In genomic region chr4:168549145-168549544, GRCh38 we compare ENCODE assay signal across 16 cellular contexts.
"Had no signal": no experiment of that assay in that cellular context is flagged by ENCODE, and none has a peak within 500 bp of the region (broad histone marks: within the 10 kb centered on the region; RNA-seq: fewer than 3 reads in every experiment).

No MANE protein-coding gene starts in this region.

- DNase-seq: activated CD4-positive, alpha-beta T cell treated with anti-CD3 and anti-CD28 coated beads for 4 hours; activated CD8-positive, alpha-beta memory T cell treated with anti-CD3 and anti-CD28 coated beads, Interleukin-2, amount 50 U/mL, for 4 hours; activated CD8-positive, alpha-beta T cell treated with anti-CD3 and anti-CD28 coated beads for 36 hours; activated naive CD4-positive, alpha-beta T cell treated with anti-CD3 and anti-CD28 coated beads for 36 hours; adrenal gland; central memory CD4-positive, alpha-beta T cell; cortex of kidney; effector CD8-positive, alpha-beta T cell; left cardiac atrium; mucosa of descending colon; nephron progenitor cell; stimulated activated CD4-positive, alpha-beta T cell treated with anti-CD3 and anti-CD28 coated beads, Interleukin-15, amount 100 ng/mL, for 24 hours; stimulated activated CD4-positive, alpha-beta T cell treated with anti-CD3 and anti-CD28 coated beads, Interleukin-4, amount 100 ng/mL, for 24 hours; testis had no signal

- H3K4me3 ChIP-seq: adrenal gland, lung, mucosa of descending colon, testis had no signal

- H3K4me3 Mint-ChIP-seq: activated CD8-positive, alpha-beta T cell treated with anti-CD3 and anti-CD28 coated beads for 36 hours; activated naive CD4-positive, alpha-beta T cell treated with anti-CD3 and anti-CD28 coated beads for 36 hours; nephron progenitor cell; stimulated activated naive CD8-positive, alpha-beta T cell treated with anti-CD3 and anti-CD28 coated beads, Interleukin-15, Interleukin-2, amounts not matched to agents 100 ng/mL and 50 ng/mL, for 24 hours had no signal

- ATAC-seq: activated CD8-positive, alpha-beta T cell treated with anti-CD3 and anti-CD28 coated beads for 36 hours; left cardiac atrium; mucosa of descending colon had no signal

- H3K36me3 ChIP-seq: adrenal gland had no signal

- H3K27me3 ChIP-seq: testis had no signal

- H3K27ac ChIP-seq: adrenal gland, testis had no signal

- H3K27ac Mint-ChIP-seq: activated CD8-positive, alpha-beta T cell treated with anti-CD3 and anti-CD28 coated beads for 36 hours; activated naive CD4-positive, alpha-beta T cell treated with anti-CD3 and anti-CD28 coated beads for 36 hours; stimulated activated naive CD8-positive, alpha-beta T cell treated with anti-CD3 and anti-CD28 coated beads, Interleukin-15, Interleukin-2, amounts not matched to agents 100 ng/mL and 50 ng/mL, for 24 hours had no signal

- H3K4me1 ChIP-seq: adrenal gland, testis had no signal

- H3K9me3 Mint-ChIP-seq: activated CD8-positive, alpha-beta T cell treated with anti-CD3 and anti-CD28 coated beads for 36 hours; activated naive CD4-positive, alpha-beta T cell treated with anti-CD3 and anti-CD28 coated beads for 36 hours; nephron progenitor cell; stimulated activated naive CD8-positive, alpha-beta T cell treated with anti-CD3 and anti-CD28 coated beads, Interleukin-15, Interleukin-2, amounts not matched to agents 100 ng/mL and 50 ng/mL, for 24 hours had no signal

- H3K27me3 Mint-ChIP-seq: activated CD8-positive, alpha-beta T cell treated with anti-CD3 and anti-CD28 coated beads for 36 hours; stimulated activated naive CD8-positive, alpha-beta T cell treated with anti-CD3 and anti-CD28 coated beads, Interleukin-15, Interleukin-2, amounts not matched to agents 100 ng/mL and 50 ng/mL, for 24 hours had no signal

- H3K9me3 ChIP-seq: adrenal gland, mucosa of descending colon, testis had no signal
